8 cellular contexts compared by ENCODE assay signal in genomic region chr1:222643603-222643936, GRCh38. TPM values are rescaled to one million over a fixed set of nuclear protein-coding genes. Genes with fewer than 3 reads are reported as not detected.
DNase-seq lines count a peak whose midpoint lies in the region; ATAC-seq and TF ChIP-seq lines count a peak whose summit lies in the region.

No MANE protein-coding gene starts in this region.

- no peaks in the 10 kb centered on the region for H3K27me3 Mint-ChIP-seq in activated CD8-positive, alpha-beta memory T cell treated with anti-CD3 and anti-CD28 coated beads, Interleukin-2, amount 10 ng/mL, durations not matched to agents 7 days and 5 days

- no peak for DNase-seq in activated CD8-positive, alpha-beta memory T cell treated with anti-CD3 and anti-CD28 coated beads, Interleukin-2, amount 10 ng/mL, durations not matched to agents 7 days and 5 days
- DNase-seq in activated CD8-positive, alpha-beta memory T cell treated with anti-CD3 and anti-CD28 coated beads, Interleukin-2, amount 50 U/mL, for 48 hours, result no peak
- DNase-seq in Right ventricle myocardium superior (peak; percentile 44), renal cortical epithelial cell (ENCODE audit: low read depth) (peak; percentile 29), MV-4-11 (lab: John Stamatoyannopoulos, UW) (no peak), G401 (ENCODE audit: low spot score) (no peak), HT-29 (ENCODE audit: low spot score) (no peak)

- TF ChIP-seq CTCF in WI38 (IDR thresholded peaks at IDR 0.05; ENCODE audit: low read depth, low read length), result no peak

- peaks cover 18% of the 10 kb centered on the region for H3K4me1 Mint-ChIP-seq in activated CD8-positive, alpha-beta memory T cell treated with anti-CD3 and anti-CD28 coated beads, Interleukin-2, amount 10 ng/mL, durations not matched to agents 7 days and 5 days

- intact Hi-C loops in Right ventricle myocardium superior (cut with DNase I), result no loop called here

- CTCF ChIA-PET in activated CD8-positive, alpha-beta memory T cell treated with anti-CD3 and anti-CD28 coated beads, Interleukin-2, amount 10 ng/mL, durations not matched to agents 7 days and 5 days (lab: Charles Lee), result interaction anchor here (1.0 to 3.1 kb wide), 7 partner anchors 10 to 179 kb away, joined by 3 to 28 read pairs (median 5); partner anchors contain the start of gene TAF1A

- ATAC-seq in activated CD8-positive, alpha-beta memory T cell treated with anti-CD3 and anti-CD28 coated beads, Interleukin-2, amount 10 ng/mL, durations not matched to agents 7 days and 5 days, result no peak
- peak; percentile 67 for ATAC-seq in Right ventricle myocardium superior (ENCODE audit: poor library complexity)

- H3K36me3 Mint-ChIP-seq in activated CD8-positive, alpha-beta memory T cell treated with anti-CD3 and anti-CD28 coated beads, Interleukin-2, amount 10 ng/mL, durations not matched to agents 7 days and 5 days, result peaks cover 22% of the 10 kb centered on the region

- no peaks in the 10 kb centered on the region for H3K9me3 Mint-ChIP-seq in activated CD8-positive, alpha-beta memory T cell treated with anti-CD3 and anti-CD28 coated beads, Interleukin-2, amount 10 ng/mL, durations not matched to agents 7 days and 5 days (ENCODE audit: low read depth)

- H3K4me3 ChIP-seq in WI38 (ENCODE audit: low read depth, low read length), result peak overlapping the region; percentile 97

- H3K4me3 Mint-ChIP-seq in activated CD8-positive, alpha-beta memory T cell treated with anti-CD3 and anti-CD28 coated beads, Interleukin-2, amount 10 ng/mL, durations not matched to agents 7 days and 5 days, result peak overlapping the region; percentile 99

- H3K27ac Mint-ChIP-seq in activated CD8-positive, alpha-beta memory T cell treated with anti-CD3 and anti-CD28 coated beads, Interleukin-2, amount 10 ng/mL, durations not matched to agents 7 days and 5 days, result peak overlapping the region; percentile 100

- in situ Hi-C loops in G401 (cut with HindIII; ENCODE audit: low sequenced_read_pairs), result no loop called here

RNA-seq across cellular contexts. Expression of gene MIA3, which starts 25.7 kb away (rescaled TPM):
- total RNA-seq in activated CD8-positive, alpha-beta memory T cell treated with anti-CD3 and anti-CD28 coated beads, Interleukin-2, amount 10 ng/mL, durations not matched to agents 7 days and 5 days, result 10 to 100 TPM; 50.0 to 51.8 TPM
- total RNA-seq in Right ventricle myocardium superior (49.2 TPM), renal cortical epithelial cell (21.0 and 53.4 TPM in 2 replicates)
- total RNA-seq in G401 (2014; rRNA removed; shearing (Covaris generic)), result 8.1 and 14.8 TPM in 2 replicates
- total RNA-seq in HT-29 (2014; rRNA removed; shearing (Covaris generic)), result 19.0 and 38.3 TPM in 2 replicates

RNA-seq across cellular contexts. Expression of gene TAF1A, which starts 53.8 kb away (rescaled TPM):
- total RNA-seq in activated CD8-positive, alpha-beta memory T cell treated with anti-CD3 and anti-CD28 coated beads, Interleukin-2, amount 10 ng/mL, durations not matched to agents 7 days and 5 days, result 10 to 100 TPM; 10.5 to 11.8 TPM
- total RNA-seq in Right ventricle myocardium superior, result 2.5 TPM
- total RNA-seq in renal cortical epithelial cell, result 10.6 and 11.0 TPM in 2 replicates
- total RNA-seq in G401 (2014; rRNA removed; shearing (Covaris generic)), result 3.1 and 18.4 TPM in 2 replicates
- total RNA-seq in HT-29 (2014; rRNA removed; shearing (Covaris generic)), result 4.8 and 5.3 TPM in 2 replicates

Comparison
In these comparisons a context has a peak if more than half of its experiments do, and no peak if none do; other contexts are left out.
1. DNase-seq: peak in Right ventricle myocardium superior (single experiment) and renal cortical epithelial cell (single experiment); none in activated CD8-positive, alpha-beta memory T cell treated with anti-CD3 and anti-CD28 coated beads, Interleukin-2, amount 10 ng/mL, durations not matched to agents 7 days and 5 days (single experiment), activated CD8-positive, alpha-beta memory T cell treated with anti-CD3 and anti-CD28 coated beads, Interleukin-2, amount 50 U/mL, for 48 hours (single experiment), MV-4-11 (single experiment), G401 (single experiment) and HT-29 (single experiment).